Comparison of ENCODE assay signal across 1 cellular context in genomic region chr17:40038882-40039513, GRCh38.
TF ChIP-seq lines count a peak whose summit lies in the region.

No MANE protein-coding gene starts in this region.

TF ChIP-seq in IMR-90, 13 proteins besides CTCF, POLR2A, EP300 and RAD21:
- TF ChIP-seq NFE2L2 (IDR thresholded peaks at IDR 0.05; ENCODE audit: low read depth, low read length) (no peak), USF2 (IDR thresholded peaks at IDR 0.05; ENCODE audit: low read depth, low read length) (no peak), BHLHE40 (IDR thresholded peaks at IDR 0.05; ENCODE audit: low read depth, low read length) (peak; percentile 40; the same call in 1 of the 2 replicates), SMC3 (IDR thresholded peaks at IDR 0.05; ENCODE audit: low read depth, low read length) (peak; percentile 45; the same call in 1 of the 2 replicates), MXI1 (IDR thresholded peaks at IDR 0.05; ENCODE audit: borderline replicate concordance, low read depth, low read length) (no peak), FOS (IDR thresholded peaks at IDR 0.05; ENCODE audit: low read depth, low read length) (peak; percentile 3; the same call in 1 of the 2 replicates), ELK1 (IDR thresholded peaks at IDR 0.05; ENCODE audit: borderline replicate concordance, low read depth, low read length) (no peak), MAZ (IDR thresholded peaks at IDR 0.05; ENCODE audit: borderline replicate concordance, low read depth, low read length) (peak; percentile 63; the same call in 1 of the 2 replicates), CEBPB (IDR thresholded peaks at IDR 0.05; ENCODE audit: low read depth, low read length) (peak; percentile 52)
